Comparison of ENCODE assay signal across 8 cellular contexts in the genomic region with DNA sequence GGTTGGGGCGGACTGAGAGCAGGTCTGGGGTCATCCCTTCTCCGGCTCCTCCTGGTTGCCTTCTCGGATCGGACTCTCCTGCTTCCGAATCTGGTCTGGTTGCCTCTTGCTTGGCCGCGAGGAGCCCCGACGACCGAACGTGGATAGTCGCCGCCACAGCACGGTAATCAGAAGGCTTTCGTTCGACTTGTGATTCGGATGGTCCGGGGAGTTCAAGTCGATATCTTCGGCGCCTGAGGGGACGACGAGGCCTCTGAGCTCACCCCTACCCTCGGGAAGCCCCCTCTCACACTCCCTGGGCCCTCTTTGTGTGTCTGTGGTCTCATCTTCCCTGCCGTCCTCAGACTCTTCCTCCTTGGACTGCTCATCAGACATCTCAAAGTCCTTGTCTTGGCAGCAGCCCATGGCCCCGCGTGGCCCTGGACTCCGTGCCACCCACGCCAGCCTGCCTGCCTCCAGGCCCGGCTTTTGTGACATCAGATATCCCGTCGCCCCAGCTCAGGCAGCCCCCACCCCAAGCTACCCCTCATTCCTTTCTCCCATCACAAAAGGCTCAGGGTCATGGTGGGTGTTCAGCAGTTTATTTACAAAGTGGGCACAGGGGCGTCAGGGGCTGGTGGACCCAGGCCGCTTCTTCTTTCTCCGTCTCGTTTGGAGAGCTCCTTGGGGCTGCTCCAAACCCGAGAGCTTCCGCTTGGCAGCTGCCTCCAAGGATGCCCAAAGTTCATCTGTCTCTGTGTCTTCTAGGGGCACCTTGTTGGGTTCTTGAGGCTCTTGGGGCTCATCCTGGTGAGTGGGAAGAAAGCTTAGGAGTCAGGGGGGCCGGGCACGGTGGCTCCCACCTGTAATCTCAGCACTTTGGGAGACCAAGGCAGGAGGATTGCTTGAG. TPM values are rescaled to one million over a fixed set of nuclear protein-coding genes. Genes with fewer than 3 reads are reported as not detected.
A peak's percentile ranks its signal among the peaks of the same experiment; 100 is the strongest.
DNase-seq lines count a peak whose midpoint lies in the region; ATAC-seq and TF ChIP-seq lines count a peak whose summit lies in the region.

Gene TEX54, minus strand, starts transcription at position 496 of the 889 bp plus-strand sequence.

- H3K36me3 ChIP-seq in HCT116 (ENCODE audit: control insufficient read depth in 1 of 2, insufficient read depth in 2 of 2, low read length in 2 of 2) = peaks cover 17 to 34% of the 10 kb centered on the region in 2 experiments

- DNase-seq in GM03348 (ENCODE audit: low spot score) (peak; percentile 28), HCT116 (ENCODE audit: low read depth, low spot score) (no peak), RPMI8226 (peak; percentile 22), epithelial cell of esophagus (ENCODE audit: low read depth) (no peak), AML-193 (lab: John Stamatoyannopoulos, UW) (no peak), hippocampal formation (lab: John Stamatoyannopoulos, UW) (no peak)
- no peak for DNase-seq in natural killer cell treated with Interleukin-12 subunit alpha and Interleukin-12 subunit beta and Interleukin-15 and Interleukin-18, amount 100 ng/mL, for 72 hours (ENCODE audit: low spot score)

- no peaks in the 10 kb centered on the region for H3K27me3 Mint-ChIP-seq in natural killer cell treated with Interleukin-12 subunit alpha and Interleukin-12 subunit beta and Interleukin-15 and Interleukin-18, amount 100 ng/mL, for 72 hours

- intact Hi-C loops in HCT116 (cut with micrococcal nuclease) = loop anchor here (1.0 kb wide), 1 partner anchor 9 kb away; no protein-coding TSS in a partner anchor

- H3K4me3 ChIP-seq in HCT116 (replicated peaks in 1 of 2; ENCODE audit: low read depth in 1 of 2, low read length in 2 of 2) = peak within 1 kb of the TSS; percentile 86 to 93
- peak within 1 kb of the TSS; percentile 86 for H3K4me3 ChIP-seq in epithelial cell of esophagus (ENCODE audit: low read length)

- H3K4me1 ChIP-seq in HCT116 (ENCODE audit: control insufficient read depth in 1 of 2, insufficient read depth in 2 of 2, low read length in 2 of 2) = peaks cover 7 to 32% of the 10 kb centered on the region in 2 experiments

- TF ChIP-seq RAD21 in HCT116 (IDR thresholded peaks at IDR 0.05; ENCODE audit: low read depth) = no peak

- H3K27ac ChIP-seq in HCT116 (ENCODE audit: low read depth, low read length) = peak within 1 kb of the TSS; percentile 64

- H4K20me1 ChIP-seq in HCT116 (ENCODE audit: insufficient read depth) = no peaks in the 10 kb centered on the region; the same call in 1 of the 2 replicates

- H3K9ac ChIP-seq in HCT116 (ENCODE audit: low read length) = peak within 1 kb of the TSS; percentile 92

- POLR2A ChIA-PET in HCT116 (lab: Charles Lee) = interaction anchor here (0.7 to 2.8 kb wide), 16 partner anchors 8 to 165 kb away, joined by 3 to 113 read pairs (median 6); partner anchors contain the start of genes HNRNPUL2, LBHD1, NXF1 and TMEM223

- BruUV-seq in HCT116 (replicated peaks; lab: Mats Ljungman, UMichigan) = TSS peak; percentile 89

- H3K36me3 Mint-ChIP-seq in natural killer cell treated with Interleukin-12 subunit alpha and Interleukin-12 subunit beta and Interleukin-15 and Interleukin-18, amount 100 ng/mL, for 72 hours = peaks cover 9% of the 10 kb centered on the region

- peak within 1 kb of the TSS; percentile 94 for H3K4me3 Mint-ChIP-seq in natural killer cell treated with Interleukin-12 subunit alpha and Interleukin-12 subunit beta and Interleukin-15 and Interleukin-18, amount 100 ng/mL, for 72 hours

- peaks cover 28 to 38% of the 10 kb centered on the region in 2 donors for H3K4me1 Mint-ChIP-seq in natural killer cell treated with Interleukin-12 subunit alpha and Interleukin-12 subunit beta and Interleukin-15 and Interleukin-18, amount 100 ng/mL, for 72 hours (ENCODE audit: low read depth in 2 of 2)

- no peak for TF ChIP-seq POLR2A in HCT116 (IDR thresholded peaks at IDR 0.05; ENCODE audit: borderline replicate concordance, extremely low read depth, insufficient read depth, insufficient read length)

- no peaks in the 10 kb centered on the region for H3K9me3 ChIP-seq in HCT116 (ENCODE audit: control insufficient read depth in 1 of 2, insufficient read depth in 1 of 2, low read depth in 1 of 2, low read length in 2 of 2)

- no peaks in the 10 kb centered on the region for H3K9me3 Mint-ChIP-seq in natural killer cell treated with Interleukin-12 subunit alpha and Interleukin-12 subunit beta and Interleukin-15 and Interleukin-18, amount 100 ng/mL, for 72 hours

- CTCF ChIA-PET in HCT116 (lab: Charles Lee) = interaction anchor here (0.9 to 1.3 kb wide), 3 partner anchors 46 to 48 kb away, joined by 3 to 6 read pairs (median 4); partner anchors contain the start of genes SLC3A2 and TMEM179B

- peak within 1 kb of the TSS; percentile 94 to 95 for H3K27ac Mint-ChIP-seq in natural killer cell treated with Interleukin-12 subunit alpha and Interleukin-12 subunit beta and Interleukin-15 and Interleukin-18, amount 100 ng/mL, for 72 hours

- H3K9me2 ChIP-seq in HCT116 (ENCODE audit: insufficient read depth) = no peaks in the 10 kb centered on the region

- RAD21 ChIA-PET in HCT116 (lab: Charles Lee; ENCODE audit: low non-redundant PET in 1 of 2, low total read pairs in 2 of 2, uncharacterized antibody in 2 of 2, unreplicated experiment in 2 of 2) = no interaction called here

- H3K4me2 ChIP-seq in HCT116 (ENCODE audit: low read length) = peak within 1 kb of the TSS; percentile 92

- H2AFZ ChIP-seq in HCT116 (ENCODE audit: low read depth, low read length, poor library complexity, severe bottlenecking) = no peak within 1 kb of the TSS

- ATAC-seq in HCT116 (peak; percentile 7), GM18520 (IDR thresholded peaks at IDR 0.05; ENCODE audit: unreplicated experiment) (no peak)
- ATAC-seq in natural killer cell treated with Interleukin-12 subunit alpha and Interleukin-12 subunit beta and Interleukin-15 and Interleukin-18, amount 100 ng/mL, for 72 hours = peak in 1 of 2 donors; percentile 6

- TF ChIP-seq CTCF in HCT116 (IDR thresholded peaks at IDR 0.05 in 2 of 3, conservative IDR thresholded peaks at IDR 0.05 in 1 of 3; ENCODE audit: borderline replicate concordance in 1 of 3, insufficient read depth in 1 of 3, low read depth in 2 of 3, low read length in 2 of 3) (no peak), epithelial cell of esophagus (IDR thresholded peaks at IDR 0.05; ENCODE audit: insufficient read depth, low read depth, low read length, missing control alignments) (no peak)

- H3K79me2 ChIP-seq in HCT116 (ENCODE audit: insufficient read depth, low read length) = peaks cover 60% of the 10 kb centered on the region

- H3K27me3 ChIP-seq in HCT116 (ENCODE audit: insufficient read depth, low read length) = no peaks in the 10 kb centered on the region

TF ChIP-seq in HCT116, 20 proteins besides CTCF, POLR2A, EP300 and RAD21 (continues in another document):
- TF ChIP-seq, protein P1, sequence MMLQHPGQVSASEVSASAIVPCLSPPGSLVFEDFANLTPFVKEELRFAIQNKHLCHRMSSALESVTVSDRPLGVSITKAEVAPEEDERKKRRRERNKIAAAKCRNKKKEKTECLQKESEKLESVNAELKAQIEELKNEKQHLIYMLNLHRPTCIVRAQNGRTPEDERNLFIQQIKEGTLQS (IDR thresholded peaks at IDR 0.05) = no peak
- TF ChIP-seq EZH2 (IDR thresholded peaks at IDR 0.05) (no peak), ZFX (IDR thresholded peaks at IDR 0.05) (no peak), SRF (IDR thresholded peaks at IDR 0.05; ENCODE audit: low read depth) (no peak), FOSL1 (IDR thresholded peaks at IDR 0.05; ENCODE audit: low read depth) (no peak), ZNF274 (IDR thresholded peaks at IDR 0.05; ENCODE audit: low read depth, low read length) (no peak)
- TF ChIP-seq, protein P2, sequence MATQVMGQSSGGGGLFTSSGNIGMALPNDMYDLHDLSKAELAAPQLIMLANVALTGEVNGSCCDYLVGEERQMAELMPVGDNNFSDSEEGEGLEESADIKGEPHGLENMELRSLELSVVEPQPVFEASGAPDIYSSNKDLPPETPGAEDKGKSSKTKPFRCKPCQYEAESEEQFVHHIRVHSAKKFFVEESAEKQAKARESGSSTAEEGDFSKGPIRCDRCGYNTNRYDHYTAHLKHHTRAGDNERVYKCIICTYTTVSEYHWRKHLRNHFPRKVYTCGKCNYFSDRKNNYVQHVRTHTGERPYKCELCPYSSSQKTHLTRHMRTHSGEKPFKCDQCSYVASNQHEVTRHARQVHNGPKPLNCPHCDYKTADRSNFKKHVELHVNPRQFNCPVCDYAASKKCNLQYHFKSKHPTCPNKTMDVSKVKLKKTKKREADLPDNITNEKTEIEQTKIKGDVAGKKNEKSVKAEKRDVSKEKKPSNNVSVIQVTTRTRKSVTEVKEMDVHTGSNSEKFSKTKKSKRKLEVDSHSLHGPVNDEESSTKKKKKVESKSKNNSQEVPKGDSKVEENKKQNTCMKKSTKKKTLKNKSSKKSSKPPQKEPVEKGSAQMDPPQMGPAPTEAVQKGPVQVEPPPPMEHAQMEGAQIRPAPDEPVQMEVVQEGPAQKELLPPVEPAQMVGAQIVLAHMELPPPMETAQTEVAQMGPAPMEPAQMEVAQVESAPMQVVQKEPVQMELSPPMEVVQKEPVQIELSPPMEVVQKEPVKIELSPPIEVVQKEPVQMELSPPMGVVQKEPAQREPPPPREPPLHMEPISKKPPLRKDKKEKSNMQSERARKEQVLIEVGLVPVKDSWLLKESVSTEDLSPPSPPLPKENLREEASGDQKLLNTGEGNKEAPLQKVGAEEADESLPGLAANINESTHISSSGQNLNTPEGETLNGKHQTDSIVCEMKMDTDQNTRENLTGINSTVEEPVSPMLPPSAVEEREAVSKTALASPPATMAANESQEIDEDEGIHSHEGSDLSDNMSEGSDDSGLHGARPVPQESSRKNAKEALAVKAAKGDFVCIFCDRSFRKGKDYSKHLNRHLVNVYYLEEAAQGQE (IDR thresholded peaks at IDR 0.05; ENCODE audit: low read depth) = no peak
- TF ChIP-seq, protein P3, sequence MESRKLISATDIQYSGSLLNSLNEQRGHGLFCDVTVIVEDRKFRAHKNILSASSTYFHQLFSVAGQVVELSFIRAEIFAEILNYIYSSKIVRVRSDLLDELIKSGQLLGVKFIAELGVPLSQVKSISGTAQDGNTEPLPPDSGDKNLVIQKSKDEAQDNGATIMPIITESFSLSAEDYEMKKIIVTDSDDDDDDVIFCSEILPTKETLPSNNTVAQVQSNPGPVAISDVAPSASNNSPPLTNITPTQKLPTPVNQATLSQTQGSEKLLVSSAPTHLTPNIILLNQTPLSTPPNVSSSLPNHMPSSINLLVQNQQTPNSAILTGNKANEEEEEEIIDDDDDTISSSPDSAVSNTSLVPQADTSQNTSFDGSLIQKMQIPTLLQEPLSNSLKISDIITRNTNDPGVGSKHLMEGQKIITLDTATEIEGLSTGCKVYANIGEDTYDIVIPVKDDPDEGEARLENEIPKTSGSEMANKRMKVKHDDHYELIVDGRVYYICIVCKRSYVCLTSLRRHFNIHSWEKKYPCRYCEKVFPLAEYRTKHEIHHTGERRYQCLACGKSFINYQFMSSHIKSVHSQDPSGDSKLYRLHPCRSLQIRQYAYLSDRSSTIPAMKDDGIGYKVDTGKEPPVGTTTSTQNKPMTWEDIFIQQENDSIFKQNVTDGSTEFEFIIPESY (IDR thresholded peaks at IDR 0.05; ENCODE audit: extremely low read depth, insufficient replicate concordance, low read length) = no peak

RNA-seq across cellular contexts. Expression of gene TEX54, which starts in this region (rescaled TPM):
- not detected for total RNA-seq in HCT116 (2021; ENCODE audit: unreplicated experiment)
- polyA plus RNA-seq in HCT116 (2012) = 0.22 and 0.64 TPM in 2 replicates
- total RNA-seq in natural killer cell treated with Interleukin-12 subunit alpha and Interleukin-12 subunit beta and Interleukin-15 and Interleukin-18, amount 100 ng/mL, for 72 hours = 1 to 10 TPM in 1 of 2 donors, not detected in 1; 1.0 TPM

Comparison
In these comparisons a context has a peak if more than half of its experiments do, and no peak if none do; other contexts are left out.
1. Peak in ATAC-seq, H3K4me3 ChIP-seq, H3K27ac ChIP-seq, H3K9ac ChIP-seq and H3K4me2 ChIP-seq in HCT116; RNA of the gene not detected or under 1 TPM.
2. DNase-seq: peak in GM03348 (single experiment) and RPMI8226 (single experiment); none in HCT116 (single experiment), epithelial cell of esophagus (single experiment), natural killer cell treated with Interleukin-12 subunit alpha and Interleukin-12 subunit beta and Interleukin-15 and Interleukin-18, amount 100 ng/mL, for 72 hours (single experiment), AML-193 (0 of 2) and hippocampal formation (0 of 2).